8 cellular contexts compared by ENCODE assay signal in genomic region chr6:26159417-26160273, GRCh38.
DNase-seq lines count a peak whose midpoint lies in the region; ATAC-seq, FAIRE-seq and TF ChIP-seq lines count a peak whose summit lies in the region.

No MANE protein-coding gene starts in this region.

- H2BK5ac ChIP-seq in H1 (ENCODE audit: low read depth, low read length): no peak overlapping the region

- no peak for FAIRE-seq in H1 (lab: Jason Lieb, UNC)

- H3K79me1 ChIP-seq in H1 (ENCODE audit: low read depth, low read length): no peaks in the 10 kb centered on the region

- peak overlapping the region; percentile 84 to 98 (median 98) for H3K27ac Mint-ChIP-seq in nephron

- H3K23ac ChIP-seq in H1 (ENCODE audit: insufficient read length): no peak overlapping the region

- H3K9me3 Mint-ChIP-seq in nephron: no peaks in the 10 kb centered on the region

- H4K20me1 ChIP-seq in H1 (replicated peaks in 1 of 2; ENCODE audit: control insufficient read depth in 1 of 2, insufficient read depth in 2 of 2, low read length in 2 of 2): peaks cover 1 to 4% of the 10 kb centered on the region in 2 experiments

- H3K4me1 Mint-ChIP-seq in nephron: peaks cover 11% of the 10 kb centered on the region

- H3K36me3 ChIP-seq in RWPE2 (ENCODE audit: low read depth) (no peaks in the 10 kb centered on the region; the same call in 1 of the 2 replicates), H1 (ENCODE audit: control insufficient read depth in 2 of 4, insufficient read depth in 4 of 4, low read length in 3 of 4) (no peaks in the 10 kb centered on the region; a peak in 1 of 8 replicates)

- peak overlapping the region; percentile 65 to 96 (median 84) for H3K9ac ChIP-seq in H1 (replicated peaks in 1 of 4; ENCODE audit: extremely low read depth in 1 of 4, low read depth in 3 of 4, low read length in 3 of 4)

- H2BK20ac ChIP-seq in H1 (ENCODE audit: low read length): no peak overlapping the region

- WGBS in H1 (ENCODE audit: extremely low coverage in 1 of 2, insufficient coverage in 1 of 2, insufficient read length in 1 of 2, insufficient replicate concordance in 2 of 2, low coverage in 1 of 2, low lambda C conversion rate in 2 of 2, missing lambda C conversion rate in 1 of 2), 2 experiments: 39% methylated on average over 12 of the region's 12 CpGs; no CpG with 5 or more reads in 1 of the 2 experiments

- H3K4ac ChIP-seq in H1 (replicated peaks; ENCODE audit: insufficient read length, low read depth, low read length): no peak overlapping the region

- peak; percentile 25 for DNase-seq in AG08395 (ENCODE audit: low spot score)
- no peak for DNase-seq in RWPE2 (ENCODE audit: low spot score)
- DNase-seq in H1 (ENCODE audit: low read depth in 1 of 2, low spot score in 2 of 2): no peak
- no peak for DNase-seq in COLO829 (ENCODE audit: low spot score)
- no peak for DNase-seq in activated CD4-positive, alpha-beta T cell treated with anti-CD3 and anti-CD28 coated beads, Interleukin-2, amount 50 U/mL, for 4 hours

- H3K4me1 ChIP-seq in RWPE2 (ENCODE audit: insufficient read depth, poor library complexity, severe bottlenecking): peaks cover 11% of the 10 kb centered on the region
- H3K4me1 ChIP-seq in H1 (replicated peaks in 1 of 4; ENCODE audit: control insufficient read depth in 3 of 4, insufficient read depth in 4 of 4, low read length in 3 of 4): no peaks in the 10 kb centered on the region; a peak in 1 of 7 replicates

- no peak overlapping the region for H3K14ac ChIP-seq in H1 (ENCODE audit: insufficient read length)

- H2AFZ ChIP-seq in H1 (ENCODE audit: low read length): no peak overlapping the region

- no peak for ATAC-seq in GM18505 (IDR thresholded peaks at IDR 0.05; ENCODE audit: unreplicated experiment)
- ATAC-seq in RWPE2 (ENCODE audit: low read depth): peak; percentile 2; the same call in 1 of the 3 replicates
- no peak for ATAC-seq in HG02798 (IDR thresholded peaks at IDR 0.05; ENCODE audit: poor library complexity, unreplicated experiment)

- H3K23me2 ChIP-seq in H1 (ENCODE audit: low read depth, low read length): peaks cover 6% of the 10 kb centered on the region

- TF ChIP-seq POLR2A in GM18505 (IDR thresholded peaks at IDR 0.05; ENCODE audit: borderline replicate concordance, extremely low read depth, insufficient read depth, insufficient read length) (peak; percentile 31), H1 (IDR thresholded peaks at IDR 0.05; ENCODE audit: control extremely low read depth in 1 of 2, low read depth in 2 of 2, low read length in 2 of 2) (peak; percentile 20 to 92)

- H2AK5ac ChIP-seq in H1 (ENCODE audit: low read depth, low read length): no peak overlapping the region

- no peak for TF ChIP-seq CTCF in RWPE2 (IDR thresholded peaks at IDR 0.05; ENCODE audit: poor library complexity, severe bottlenecking)
- no peak for TF ChIP-seq CTCF in H1 (IDR thresholded peaks at IDR 0.05; ENCODE audit: control extremely low read depth in 1 of 3, insufficient read depth in 1 of 3, low read depth in 1 of 3, low read length in 3 of 3)
- no peak for TF ChIP-seq CTCF in nephron (IDR thresholded peaks at IDR 0.05; ENCODE audit: unreplicated experiment in 3 of 3)

- H3K27me3 ChIP-seq in RWPE2 (ENCODE audit: insufficient read depth, poor library complexity, severe bottlenecking): no peaks in the 10 kb centered on the region
- H3K27me3 ChIP-seq in H1 (replicated peaks in 1 of 4; ENCODE audit: control insufficient read depth in 3 of 4, extremely low read depth in 1 of 4, insufficient read depth in 3 of 4, low read length in 3 of 4): no peaks in the 10 kb centered on the region

- H3K4me2 ChIP-seq in H1 (ENCODE audit: insufficient read depth in 1 of 2, low read depth in 2 of 2, low read length in 2 of 2): peak overlapping the region; percentile 70 to 85

- H3K18ac ChIP-seq in H1 (ENCODE audit: extremely low read depth, low read length): no peak overlapping the region

- no peak for TF ChIP-seq EP300 in H1 (IDR thresholded peaks at IDR 0.05; ENCODE audit: borderline replicate concordance in 1 of 2, low read depth in 2 of 2, low read length in 2 of 2)

- H3K27ac ChIP-seq in RWPE2 (ENCODE audit: poor library complexity, severe bottlenecking): peak overlapping the region; percentile 88
- H3K27ac ChIP-seq in H1 (ENCODE audit: low read depth, low read length): peak overlapping the region; percentile 20; the same call in 1 of the 2 replicates

- H3K9me3 ChIP-seq in RWPE2 (ENCODE audit: severe bottlenecking) (no peaks in the 10 kb centered on the region), H1 (ENCODE audit: insufficient read depth in 2 of 2, low read depth in 1 of 2, low read length in 1 of 2) (no peaks in the 10 kb centered on the region)

- peaks cover 13% of the 10 kb centered on the region for H3K36me3 Mint-ChIP-seq in nephron (ENCODE audit: low read depth)

- H3K4me3 Mint-ChIP-seq in nephron: peak overlapping the region; percentile 93 to 98 (median 98)

- no peak overlapping the region for H3K56ac ChIP-seq in H1 (replicated peaks; ENCODE audit: insufficient read length, low read depth, low read length)

- no peaks in the 10 kb centered on the region for H3K27me3 Mint-ChIP-seq in nephron (ENCODE audit: low read depth)

- H4K5ac ChIP-seq in H1 (ENCODE audit: insufficient read length, low read depth, low read length): no peak overlapping the region

- peaks cover 0 to 20% of the 10 kb centered on the region in 2 experiments; a peak in 2 of 4 replicates for H3K79me2 ChIP-seq in H1 (ENCODE audit: control insufficient read depth in 1 of 2, insufficient read depth in 2 of 2, low read length in 2 of 2)

- H4K91ac ChIP-seq in H1 (replicated peaks; ENCODE audit: insufficient read length, low read length): no peak overlapping the region

- no peak overlapping the region for H2BK15ac ChIP-seq in H1 (ENCODE audit: low read length)

- POLR2A ChIA-PET in H1 (lab: Charles Lee; ENCODE audit: partially characterized antibody): interaction anchor here (1.2 to 20.9 kb wide), 36 partner anchors 9 to 1735 kb away, joined by 3 to 2060 read pairs (median 38); partner anchors contain the start of gene HFE

- H4K8ac ChIP-seq in H1 (ENCODE audit: extremely low read depth, insufficient read depth, low read length): no peak overlapping the region

- CTCF ChIA-PET in H1 (lab: Charles Lee; ENCODE audit: partially characterized antibody): interaction anchor here (0.6 to 1.3 kb wide), 5 partner anchors 9 to 67 kb away, joined by 3 to 6 read pairs (median 3); a partner anchor contains a TSS

- H2BK12ac ChIP-seq in H1 (ENCODE audit: low read depth, low read length): no peak overlapping the region

- no peak overlapping the region for H2BK120ac ChIP-seq in H1 (replicated peaks; ENCODE audit: low read depth, low read length)

- TF ChIP-seq RAD21 in H1 (IDR thresholded peaks at IDR 0.05 in 1 of 2, conservative IDR thresholded peaks at IDR 0.05 in 1 of 2; ENCODE audit: low read depth in 2 of 2, low read length in 2 of 2): no peak

- peak overlapping the region; percentile 50 for H3K4me3 ChIP-seq in RWPE2 (ENCODE audit: severe bottlenecking)
- peak overlapping the region; percentile 35 to 100 (median 88) for H3K4me3 ChIP-seq in H1 (ENCODE audit: extremely low read depth in 1 of 4, insufficient read depth in 2 of 4, low read depth in 3 of 4, low read length in 4 of 4)

TF ChIP-seq in H1, 55 proteins besides CTCF, POLR2A, EP300 and RAD21 (continues in another document):
- TF ChIP-seq RNF2 (IDR thresholded peaks at IDR 0.05; ENCODE audit: borderline replicate concordance, low read depth, low read length, missing control alignments, poor library complexity, severe bottlenecking) (no peak), YY1 (IDR thresholded peaks at IDR 0.05; ENCODE audit: low read depth, low read length) (no peak), ATF3 (IDR thresholded peaks at IDR 0.05; ENCODE audit: insufficient read depth, low read depth, low read length) (no peak), TAF1 (IDR thresholded peaks at IDR 0.05; ENCODE audit: low read depth, low read length) (peak; percentile 22; the same call in 1 of the 2 replicates)
